Comparison of ENCODE assay signal across 1 cellular context in genomic region chr9:12813960-12814876, GRCh38.
A peak's percentile ranks its signal among the peaks of the same experiment; 100 is the strongest.
TF ChIP-seq lines count a peak whose summit lies in the region.

No MANE protein-coding gene starts in this region.

TF ChIP-seq in HCT116, 20 proteins besides CTCF, POLR2A, EP300 and RAD21 (continued from another document):
- no peak for TF ChIP-seq REST (IDR thresholded peaks at IDR 0.05; ENCODE audit: low read depth)
- TF ChIP-seq SRF (IDR thresholded peaks at IDR 0.05; ENCODE audit: low read depth): peak; percentile 63; the same call in 1 of the 2 replicates
- no peak for TF ChIP-seq ZFX (IDR thresholded peaks at IDR 0.05)
- TF ChIP-seq EGR1 (IDR thresholded peaks at IDR 0.05; ENCODE audit: low read depth): no peak
- TF ChIP-seq CBX3 (IDR thresholded peaks at IDR 0.05; ENCODE audit: low read depth): peak; percentile 57; the same call in 1 of the 2 replicates
- TF ChIP-seq CEBPB (IDR thresholded peaks at IDR 0.05; ENCODE audit: low read depth): peak; percentile 98
- peak; percentile 72 for TF ChIP-seq POLR2AphosphoS5 (IDR thresholded peaks at IDR 0.05; ENCODE audit: low read depth, low read length)
- TF ChIP-seq TCF7L2 (IDR thresholded peaks at IDR 0.05; ENCODE audit: borderline replicate concordance, extremely low read depth, insufficient read depth, insufficient read length): peak; percentile 88
- no peak for TF ChIP-seq ZNF274 (IDR thresholded peaks at IDR 0.05; ENCODE audit: low read depth, low read length)
